10 cellular contexts compared by ENCODE assay signal in the genomic region with DNA sequence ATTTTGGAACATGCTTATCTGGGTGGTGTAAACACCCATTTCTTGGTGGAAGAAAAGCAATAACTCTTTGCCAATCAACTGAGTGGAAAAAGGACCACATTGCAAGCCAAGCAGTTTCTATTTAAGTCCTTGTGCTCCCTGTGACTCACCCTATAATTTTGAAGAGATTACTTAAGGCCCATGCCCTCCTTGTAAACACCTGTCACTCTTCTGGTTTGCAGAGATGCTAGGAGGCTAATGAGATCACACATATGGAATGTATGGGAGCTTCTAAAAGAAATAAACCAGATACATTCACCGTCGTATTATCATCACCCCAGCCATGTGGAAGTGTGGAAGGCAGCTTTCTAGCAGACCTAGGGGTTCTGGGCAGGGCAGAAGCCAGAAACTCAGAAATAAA.
DNase-seq lines count a peak whose midpoint lies in the region; ATAC-seq and TF ChIP-seq lines count a peak whose summit lies in the region.
"Had no signal": no experiment of that assay in that cellular context is flagged by ENCODE, and none has a peak within 500 bp of the region (broad histone marks: within the 10 kb centered on the region; RNA-seq: fewer than 3 reads in every experiment).

No MANE protein-coding gene starts in this region.

- H3K36me3 ChIP-seq in rectal smooth muscle tissue (ENCODE audit: control insufficient read depth, insufficient read depth, low read length): no peaks in the 10 kb centered on the region
- H3K36me3 ChIP-seq: colonic mucosa had no signal

- H3K4me1 ChIP-seq in rectal smooth muscle tissue (ENCODE audit: control insufficient read depth, insufficient read depth, low read length): peaks cover 30% of the 10 kb centered on the region
- H3K4me1 ChIP-seq: colonic mucosa had no signal

- peak; percentile 83 for DNase-seq in Daoy (ENCODE audit: low read depth)
- peak; percentile 15 for DNase-seq in NCI-H1105 (lab: John Stamatoyannopoulos, UW)
- no peak for DNase-seq in coronary artery (ENCODE audit: low spot score)
- no peak for DNase-seq in activated effector memory CD4-positive, alpha-beta T cell treated with Interleukin-2 at 50 U/mL for 16 hours
- no peak for DNase-seq in stimulated activated CD4-positive, alpha-beta T cell treated with anti-CD3 and anti-CD28 coated beads, Interleukin-4, amount 100 ng/mL, for 24 hours
- DNase-seq: activated CD8-positive, alpha-beta T cell treated with anti-CD3 and anti-CD28 coated beads for 36 hours; colonic mucosa had no signal

- no peak overlapping the region for H3K9ac ChIP-seq in rectal smooth muscle tissue (ENCODE audit: low read length)

- H3K4me3 ChIP-seq in coronary artery (no peak overlapping the region), rectal smooth muscle tissue (ENCODE audit: low read length) (no peak overlapping the region)
- H3K4me3 ChIP-seq: colonic mucosa had no signal

- no peak for TF ChIP-seq CTCF in coronary artery (IDR thresholded peaks at IDR 0.05)

- H3K27me3 ChIP-seq in rectal smooth muscle tissue (ENCODE audit: control insufficient read depth, insufficient read depth, low read length): no peaks in the 10 kb centered on the region
- H3K27me3 ChIP-seq: colonic mucosa had no signal

- ATAC-seq in HG03280 (IDR thresholded peaks at IDR 0.05; ENCODE audit: unreplicated experiment): no peak
- ATAC-seq in GM19455 (IDR thresholded peaks at IDR 0.05; ENCODE audit: unreplicated experiment): no peak
- ATAC-seq: activated CD8-positive, alpha-beta T cell treated with anti-CD3 and anti-CD28 coated beads for 36 hours had no signal

- H3K27ac ChIP-seq in coronary artery (peak overlapping the region; percentile 47 to 56), rectal smooth muscle tissue (ENCODE audit: low read depth, low read length) (peak overlapping the region; percentile 62)
- H3K27ac ChIP-seq: colonic mucosa had no signal

Comparison
In these comparisons a context has a peak if more than half of its experiments do, and no peak if none do; other contexts are left out.
1. DNase-seq: peak in Daoy (single experiment) and NCI-H1105 (single experiment); none in coronary artery (single experiment), activated effector memory CD4-positive, alpha-beta T cell treated with Interleukin-2 at 50 U/mL for 16 hours (single experiment) and stimulated activated CD4-positive, alpha-beta T cell treated with anti-CD3 and anti-CD28 coated beads, Interleukin-4, amount 100 ng/mL, for 24 hours (single experiment).